Comparison of ENCODE assay signal across 1 cellular context in genomic region chr15:101308604-101309435, GRCh38.
TF ChIP-seq lines count a peak whose summit lies in the region.

No MANE protein-coding gene starts in this region.

TF ChIP-seq in H1, 55 proteins besides CTCF, POLR2A, EP300 and RAD21:
- TF ChIP-seq BCL11A (IDR thresholded peaks at IDR 0.05; ENCODE audit: low read depth in 2 of 2, low read length in 2 of 2), result no peak
- TF ChIP-seq RXRA (IDR thresholded peaks at IDR 0.05; ENCODE audit: insufficient read depth, low read depth, low read length), result no peak
- TF ChIP-seq RBBP5 (IDR thresholded peaks at IDR 0.05; ENCODE audit: borderline replicate concordance, low read depth, low read length), result no peak
- TF ChIP-seq, protein P1, sequence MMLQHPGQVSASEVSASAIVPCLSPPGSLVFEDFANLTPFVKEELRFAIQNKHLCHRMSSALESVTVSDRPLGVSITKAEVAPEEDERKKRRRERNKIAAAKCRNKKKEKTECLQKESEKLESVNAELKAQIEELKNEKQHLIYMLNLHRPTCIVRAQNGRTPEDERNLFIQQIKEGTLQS (IDR thresholded peaks at IDR 0.05; ENCODE audit: insufficient read depth, low read depth, low read length), result no peak
- TF ChIP-seq SP2 (IDR thresholded peaks at IDR 0.05; ENCODE audit: low read length), result no peak
- TF ChIP-seq, protein P2, sequence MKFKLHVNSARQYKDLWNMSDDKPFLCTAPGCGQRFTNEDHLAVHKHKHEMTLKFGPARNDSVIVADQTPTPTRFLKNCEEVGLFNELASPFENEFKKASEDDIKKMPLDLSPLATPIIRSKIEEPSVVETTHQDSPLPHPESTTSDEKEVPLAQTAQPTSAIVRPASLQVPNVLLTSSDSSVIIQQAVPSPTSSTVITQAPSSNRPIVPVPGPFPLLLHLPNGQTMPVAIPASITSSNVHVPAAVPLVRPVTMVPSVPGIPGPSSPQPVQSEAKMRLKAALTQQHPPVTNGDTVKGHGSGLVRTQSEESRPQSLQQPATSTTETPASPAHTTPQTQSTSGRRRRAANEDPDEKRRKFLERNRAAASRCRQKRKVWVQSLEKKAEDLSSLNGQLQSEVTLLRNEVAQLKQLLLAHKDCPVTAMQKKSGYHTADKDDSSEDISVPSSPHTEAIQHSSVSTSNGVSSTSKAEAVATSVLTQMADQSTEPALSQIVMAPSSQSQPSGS (IDR thresholded peaks at IDR 0.05; ENCODE audit: low read length), result no peak
- no peak for TF ChIP-seq TAF1 (IDR thresholded peaks at IDR 0.05; ENCODE audit: low read depth, low read length)
- TF ChIP-seq EZH2 (IDR thresholded peaks at IDR 0.05; ENCODE audit: low read depth, low read length, severe bottlenecking), result no peak
- no peak for TF ChIP-seq POLR2AphosphoS5 (IDR thresholded peaks at IDR 0.05; ENCODE audit: low read depth, low read length)
- TF ChIP-seq SP4 (IDR thresholded peaks at IDR 0.05; ENCODE audit: low read length), result no peak
- TF ChIP-seq, protein P3, sequence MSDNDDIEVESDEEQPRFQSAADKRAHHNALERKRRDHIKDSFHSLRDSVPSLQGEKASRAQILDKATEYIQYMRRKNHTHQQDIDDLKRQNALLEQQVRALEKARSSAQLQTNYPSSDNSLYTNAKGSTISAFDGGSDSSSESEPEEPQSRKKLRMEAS (IDR thresholded peaks at IDR 0.05), result no peak
- TF ChIP-seq NRF1 (IDR thresholded peaks at IDR 0.05; ENCODE audit: low read depth, low read length), result no peak
TF ChIP-seq in H1: peak in this region for 0.
